ENCODE assay signal across 10 cellular contexts in the genomic region with DNA sequence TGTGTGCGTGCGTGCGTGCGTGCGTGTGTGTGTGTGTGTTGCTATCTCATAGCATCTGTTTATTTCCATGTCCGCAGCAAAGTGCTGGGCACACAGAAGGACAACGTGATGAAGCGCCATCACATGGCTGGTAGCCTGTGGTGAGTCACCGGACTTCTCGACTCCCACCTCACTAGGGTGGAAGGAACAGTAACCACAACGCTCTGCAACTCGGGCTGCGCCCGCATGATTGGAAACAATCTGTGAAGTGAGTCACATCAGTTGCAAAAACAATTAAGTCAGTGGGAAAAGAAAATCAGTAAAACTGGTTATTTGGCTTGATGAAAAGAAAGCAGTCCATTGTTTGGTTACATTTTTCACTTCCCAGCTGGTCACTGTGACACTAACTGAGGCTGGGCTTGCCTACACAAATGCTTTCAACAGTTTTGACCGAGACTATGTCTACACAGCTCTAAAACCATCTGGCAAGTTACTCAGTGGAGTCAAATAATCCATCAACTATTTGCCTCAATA.
A peak's percentile ranks its signal among the peaks of the same experiment; 100 is the strongest.
DNase-seq lines count a peak whose midpoint lies in the region; ATAC-seq and TF ChIP-seq lines count a peak whose summit lies in the region.
"Had no signal": no experiment of that assay in that cellular context is flagged by ENCODE, and none has a peak within 500 bp of the region (broad histone marks: within the 10 kb centered on the region; RNA-seq: fewer than 3 reads in every experiment).

No MANE protein-coding gene starts in this region.

- H3K4me3 Mint-ChIP-seq in activated CD4-positive, alpha-beta T cell treated with anti-CD3 and anti-CD28 coated beads for 36 hours = no peak overlapping the region
- no peak overlapping the region for H3K4me3 Mint-ChIP-seq in activated T-helper 1 cell treated with anti-CD3 and anti-CD28 coated beads, Interleukin-12 subunit alpha, Interleukin-12 subunit beta, Interleukin-2, Interleukin-4 antibody, amounts not matched to agents 30 ng/mL and 10 ng/mL and 1 ng/mL, durations not matched to agents 14 hours and 24 hours and 36 hours

- intact Hi-C loops in activated CD4-positive, alpha-beta T cell treated with anti-CD3 and anti-CD28 coated beads for 36 hours (cut with DNase I, micrococcal nuclease) = no loop called here
- intact Hi-C loops in testis (cut with DNase I; ENCODE audit: low total_unique reads) = no loop called here
- intact Hi-C loops in activated T-helper 1 cell treated with anti-CD3 and anti-CD28 coated beads, Interleukin-12 subunit alpha, Interleukin-12 subunit beta, Interleukin-2, Interleukin-4 antibody, amounts not matched to agents 30 ng/mL and 10 ng/mL and 1 ng/mL, durations not matched to agents 14 hours and 24 hours and 36 hours (cut with micrococcal nuclease) = no loop called here

- TF ChIP-seq POLR2A in testis (IDR thresholded peaks at IDR 0.05) = no peak

- no peaks in the 10 kb centered on the region for H3K27me3 ChIP-seq in testis
- H3K27me3 ChIP-seq: right lobe of liver had no signal

- 79 to 86% methylated on average over 15 of the region's 15 CpGs for WGBS in testis, 2 donors

- H3K9me3 ChIP-seq in testis = no peaks in the 10 kb centered on the region
- H3K9me3 ChIP-seq: gastrocnemius medialis, right lobe of liver had no signal

- CTCF ChIA-PET in activated CD4-positive, alpha-beta T cell treated with anti-CD3 and anti-CD28 coated beads for 36 hours (lab: Charles Lee) = interaction anchor here (0.6 kb wide), 1 partner anchor 221 kb away, joined by 3 read pairs; no protein-coding TSS in a partner anchor

- DNase-seq in activated CD4-positive, alpha-beta T cell treated with anti-CD3 and anti-CD28 coated beads for 36 hours = peak; percentile 26
- no peak for DNase-seq in activated CD4-positive, alpha-beta T cell treated with anti-CD3 and anti-CD28 coated beads, Interleukin-2, amount 50 U/mL, for 4 hours
- DNase-seq in inferior parietal cortex (ENCODE audit: extremely low spot score) (peak; percentile 63), testis (peak; percentile 27), T-helper 9 cell (no peak)
- DNase-seq in activated T-helper 1 cell treated with anti-CD3 and anti-CD28 coated beads, Interleukin-12 subunit alpha, Interleukin-12 subunit beta, Interleukin-2, Interleukin-4 antibody, amounts not matched to agents 30 ng/mL and 10 ng/mL and 1 ng/mL, durations not matched to agents 14 hours and 24 hours and 36 hours (ENCODE audit: low spot score) = no peak

- no peak overlapping the region for H3K27ac Mint-ChIP-seq in activated CD4-positive, alpha-beta T cell treated with anti-CD3 and anti-CD28 coated beads for 36 hours
- no peak overlapping the region for H3K27ac Mint-ChIP-seq in activated T-helper 1 cell treated with anti-CD3 and anti-CD28 coated beads, Interleukin-12 subunit alpha, Interleukin-12 subunit beta, Interleukin-2, Interleukin-4 antibody, amounts not matched to agents 30 ng/mL and 10 ng/mL and 1 ng/mL, durations not matched to agents 14 hours and 24 hours and 36 hours

- H3K36me3 Mint-ChIP-seq in activated CD4-positive, alpha-beta T cell treated with anti-CD3 and anti-CD28 coated beads for 36 hours (ENCODE audit: low read depth) = no peaks in the 10 kb centered on the region
- H3K36me3 Mint-ChIP-seq in activated T-helper 1 cell treated with anti-CD3 and anti-CD28 coated beads, Interleukin-12 subunit alpha, Interleukin-12 subunit beta, Interleukin-2, Interleukin-4 antibody, amounts not matched to agents 30 ng/mL and 10 ng/mL and 1 ng/mL, durations not matched to agents 14 hours and 24 hours and 36 hours (ENCODE audit: low read depth) = no peaks in the 10 kb centered on the region

- H3K36me3 ChIP-seq in testis (ENCODE audit: low read depth, missing control alignments) = no peaks in the 10 kb centered on the region
- H3K36me3 ChIP-seq: gastrocnemius medialis, right lobe of liver had no signal

- no peak overlapping the region for H3K4me3 ChIP-seq in testis
- H3K4me3 ChIP-seq: gastrocnemius medialis, right lobe of liver had no signal

- POLR2A ChIA-PET in activated CD4-positive, alpha-beta T cell treated with anti-CD3 and anti-CD28 coated beads for 36 hours (lab: Charles Lee) = no interaction called here

- no peaks in the 10 kb centered on the region for H3K4me1 Mint-ChIP-seq in activated CD4-positive, alpha-beta T cell treated with anti-CD3 and anti-CD28 coated beads for 36 hours
- no peaks in the 10 kb centered on the region for H3K4me1 Mint-ChIP-seq in activated T-helper 1 cell treated with anti-CD3 and anti-CD28 coated beads, Interleukin-12 subunit alpha, Interleukin-12 subunit beta, Interleukin-2, Interleukin-4 antibody, amounts not matched to agents 30 ng/mL and 10 ng/mL and 1 ng/mL, durations not matched to agents 14 hours and 24 hours and 36 hours (ENCODE audit: low read depth)

- H3K27ac ChIP-seq in angular gyrus (ENCODE audit: low read depth, low read length) (peak overlapping the region; percentile 5), testis (no peak overlapping the region)
- H3K27ac ChIP-seq: gastrocnemius medialis, right lobe of liver had no signal

- TF ChIP-seq CTCF in testis (IDR thresholded peaks at IDR 0.05) = no peak

- H3K27me3 Mint-ChIP-seq in activated CD4-positive, alpha-beta T cell treated with anti-CD3 and anti-CD28 coated beads for 36 hours = peaks cover 10% of the 10 kb centered on the region
- peaks cover 2% of the 10 kb centered on the region for H3K27me3 Mint-ChIP-seq in activated T-helper 1 cell treated with anti-CD3 and anti-CD28 coated beads, Interleukin-12 subunit alpha, Interleukin-12 subunit beta, Interleukin-2, Interleukin-4 antibody, amounts not matched to agents 30 ng/mL and 10 ng/mL and 1 ng/mL, durations not matched to agents 14 hours and 24 hours and 36 hours (ENCODE audit: insufficient read depth)

- no peaks in the 10 kb centered on the region for H3K4me1 ChIP-seq in testis
- H3K4me1 ChIP-seq: gastrocnemius medialis, right lobe of liver had no signal

- H3K9me3 Mint-ChIP-seq in activated CD4-positive, alpha-beta T cell treated with anti-CD3 and anti-CD28 coated beads for 36 hours (ENCODE audit: low read depth) = no peaks in the 10 kb centered on the region
- no peaks in the 10 kb centered on the region for H3K9me3 Mint-ChIP-seq in activated T-helper 1 cell treated with anti-CD3 and anti-CD28 coated beads, Interleukin-12 subunit alpha, Interleukin-12 subunit beta, Interleukin-2, Interleukin-4 antibody, amounts not matched to agents 30 ng/mL and 10 ng/mL and 1 ng/mL, durations not matched to agents 14 hours and 24 hours and 36 hours

- ATAC-seq in activated CD4-positive, alpha-beta T cell treated with anti-CD3 and anti-CD28 coated beads for 36 hours = no peak
- ATAC-seq in HG02798 (IDR thresholded peaks at IDR 0.05; ENCODE audit: poor library complexity, unreplicated experiment) = no peak
- ATAC-seq: gastrocnemius medialis had no signal

Comparison
In these comparisons a context has a peak if more than half of its experiments do, and no peak if none do; other contexts are left out.
1. DNase-seq: peak in activated CD4-positive, alpha-beta T cell treated with anti-CD3 and anti-CD28 coated beads for 36 hours (single experiment), inferior parietal cortex (single experiment) and testis (single experiment); none in activated CD4-positive, alpha-beta T cell treated with anti-CD3 and anti-CD28 coated beads, Interleukin-2, amount 50 U/mL, for 4 hours (0 of 2), T-helper 9 cell (single experiment) and activated T-helper 1 cell treated with anti-CD3 and anti-CD28 coated beads, Interleukin-12 subunit alpha, Interleukin-12 subunit beta, Interleukin-2, Interleukin-4 antibody, amounts not matched to agents 30 ng/mL and 10 ng/mL and 1 ng/mL, durations not matched to agents 14 hours and 24 hours and 36 hours (single experiment).